Comparison of ENCODE assay signal across 2 cellular contexts in the genomic region with DNA sequence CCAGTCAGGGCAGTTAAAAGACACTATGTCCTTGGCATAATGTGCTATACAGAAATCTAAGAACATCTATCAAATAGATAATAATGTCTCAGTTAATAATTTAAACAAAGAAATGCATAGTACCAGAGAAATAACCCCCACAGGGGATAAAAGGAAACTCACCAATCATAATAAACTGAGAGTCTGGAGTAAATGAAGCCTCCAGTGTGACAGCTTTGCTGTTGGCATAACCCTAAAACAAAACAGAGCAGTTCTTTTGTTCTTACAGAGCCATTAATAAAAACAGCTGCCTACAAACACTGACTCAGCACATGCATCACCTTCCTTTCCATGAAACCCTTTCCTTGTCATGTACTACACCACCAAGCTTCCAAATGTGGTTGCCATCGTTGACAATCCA.
A peak's percentile ranks its signal among the peaks of the same experiment; 100 is the strongest.
TF ChIP-seq lines count a peak whose summit lies in the region.

No MANE protein-coding gene starts in this region.

TF ChIP-seq in K562, 482 proteins besides CTCF, POLR2A, EP300 and RAD21:
- TF ChIP-seq MAFK (IDR thresholded peaks at IDR 0.05; ENCODE audit: low read length): 0 out of 2 replicates have a peak, but pooled peaks have one; percentile 16
- TF ChIP-seq C11orf30 (IDR thresholded peaks at IDR 0.05; ENCODE audit: low read depth): peak; percentile 61; the same call in 1 of the 2 replicates
- TF ChIP-seq ZBED1 (IDR thresholded peaks at IDR 0.05): no peak
- no peak for TF ChIP-seq CBX8 (IDR thresholded peaks at IDR 0.05; ENCODE audit: borderline replicate concordance, extremely low read depth, low read depth, low read length, poor library complexity, severe bottlenecking)
- TF ChIP-seq MAFG (tag; conservative IDR thresholded peaks at IDR 0.05): peak; percentile 44; the same call in 1 of the 2 replicates
- TF ChIP-seq ZNF316 (IDR thresholded peaks at IDR 0.05): peak; percentile 52
- no peak for TF ChIP-seq ZNF212 (CRISPR knock-in tag; IDR thresholded peaks at IDR 0.05)
- TF ChIP-seq, protein P1, sequence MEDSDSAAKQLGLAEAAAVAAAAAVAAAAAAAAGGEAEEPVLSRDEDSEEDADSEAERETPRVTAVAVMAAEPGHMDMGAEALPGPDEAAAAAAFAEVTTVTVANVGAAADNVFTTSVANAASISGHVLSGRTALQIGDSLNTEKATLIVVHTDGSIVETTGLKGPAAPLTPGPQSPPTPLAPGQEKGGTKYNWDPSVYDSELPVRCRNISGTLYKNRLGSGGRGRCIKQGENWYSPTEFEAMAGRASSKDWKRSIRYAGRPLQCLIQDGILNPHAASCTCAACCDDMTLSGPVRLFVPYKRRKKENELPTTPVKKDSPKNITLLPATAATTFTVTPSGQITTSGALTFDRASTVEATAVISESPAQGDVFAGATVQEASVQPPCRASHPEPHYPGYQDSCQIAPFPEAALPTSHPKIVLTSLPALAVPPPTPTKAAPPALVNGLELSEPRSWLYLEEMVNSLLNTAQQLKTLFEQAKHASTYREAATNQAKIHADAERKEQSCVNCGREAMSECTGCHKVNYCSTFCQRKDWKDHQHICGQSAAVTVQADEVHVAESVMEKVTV (CRISPR knock-in tag; IDR thresholded peaks at IDR 0.05): no peak
- TF ChIP-seq SREBF2 (CRISPR knock-in tag; IDR thresholded peaks at IDR 0.05): no peak
- no peak for TF ChIP-seq MEF2A (IDR thresholded peaks at IDR 0.05; ENCODE audit: control insufficient read depth, low read depth, low read length)
- no peak for TF ChIP-seq MYBL2 (IDR thresholded peaks at IDR 0.05; ENCODE audit: low read depth)
- no peak for TF ChIP-seq MYBL2 (CRISPR knock-in tag; IDR thresholded peaks at IDR 0.05; ENCODE audit: borderline replicate concordance)
- TF ChIP-seq NFXL1 (CRISPR knock-in tag; IDR thresholded peaks at IDR 0.05): no peak
- TF ChIP-seq ZNF707 (CRISPR knock-in tag; conservative IDR thresholded peaks at IDR 0.05): no peak
- TF ChIP-seq HMG20A (CRISPR knock-in tag; conservative IDR thresholded peaks at IDR 0.05): no peak
- TF ChIP-seq MCM5 (IDR thresholded peaks at IDR 0.05; ENCODE audit: low read depth): no peak
- TF ChIP-seq, protein P2, sequence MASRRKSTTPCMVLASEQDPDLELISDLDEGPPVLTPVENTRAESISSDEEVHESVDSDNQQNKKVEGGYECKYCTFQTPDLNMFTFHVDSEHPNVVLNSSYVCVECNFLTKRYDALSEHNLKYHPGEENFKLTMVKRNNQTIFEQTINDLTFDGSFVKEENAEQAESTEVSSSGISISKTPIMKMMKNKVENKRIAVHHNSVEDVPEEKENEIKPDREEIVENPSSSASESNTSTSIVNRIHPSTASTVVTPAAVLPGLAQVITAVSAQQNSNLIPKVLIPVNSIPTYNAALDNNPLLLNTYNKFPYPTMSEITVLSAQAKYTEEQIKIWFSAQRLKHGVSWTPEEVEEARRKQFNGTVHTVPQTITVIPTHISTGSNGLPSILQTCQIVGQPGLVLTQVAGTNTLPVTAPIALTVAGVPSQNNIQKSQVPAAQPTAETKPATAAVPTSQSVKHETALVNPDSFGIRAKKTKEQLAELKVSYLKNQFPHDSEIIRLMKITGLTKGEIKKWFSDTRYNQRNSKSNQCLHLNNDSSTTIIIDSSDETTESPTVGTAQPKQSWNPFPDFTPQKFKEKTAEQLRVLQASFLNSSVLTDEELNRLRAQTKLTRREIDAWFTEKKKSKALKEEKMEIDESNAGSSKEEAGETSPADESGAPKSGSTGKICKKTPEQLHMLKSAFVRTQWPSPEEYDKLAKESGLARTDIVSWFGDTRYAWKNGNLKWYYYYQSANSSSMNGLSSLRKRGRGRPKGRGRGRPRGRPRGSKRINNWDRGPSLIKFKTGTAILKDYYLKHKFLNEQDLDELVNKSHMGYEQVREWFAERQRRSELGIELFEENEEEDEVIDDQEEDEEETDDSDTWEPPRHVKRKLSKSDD (conservative IDR thresholded peaks at IDR 0.05; ENCODE audit: low read length): no peak
- peak; percentile 22; the same call in 1 of the 2 replicates for TF ChIP-seq MAFF (IDR thresholded peaks at IDR 0.05; ENCODE audit: low read length)
- no peak for TF ChIP-seq RBM22 (IDR thresholded peaks at IDR 0.05; ENCODE audit: low read depth, low read length, poor library complexity, severe bottlenecking)
- TF ChIP-seq RFX5 (IDR thresholded peaks at IDR 0.05; ENCODE audit: low read depth, low read length): no peak
TF ChIP-seq in K562: peak in this region for 5.

TF ChIP-seq in WTC11, 78 proteins besides CTCF, POLR2A, EP300 and RAD21:
- no peak for TF ChIP-seq JAZF1 (CRISPR knock-in tag; IDR thresholded peaks at IDR 0.05)
- TF ChIP-seq ZNF121 (CRISPR knock-in tag; IDR thresholded peaks at IDR 0.05): no peak
- no peak for TF ChIP-seq ZNF396 (CRISPR knock-in tag; IDR thresholded peaks at IDR 0.05; ENCODE audit: borderline replicate concordance)
- TF ChIP-seq ZNF219 (CRISPR knock-in tag; IDR thresholded peaks at IDR 0.05; ENCODE audit: borderline replicate concordance): no peak
- no peak for TF ChIP-seq ZNF423 (CRISPR knock-in tag; IDR thresholded peaks at IDR 0.05)
- TF ChIP-seq FOXK1 (CRISPR knock-in tag; IDR thresholded peaks at IDR 0.05): no peak
- TF ChIP-seq NR3C1 (CRISPR knock-in tag; conservative IDR thresholded peaks at IDR 0.05; ENCODE audit: low read depth): no peak
- no peak for TF ChIP-seq GRHL2 (CRISPR knock-in tag; IDR thresholded peaks at IDR 0.05; ENCODE audit: insufficient replicate concordance, severe bottlenecking)
- no peak for TF ChIP-seq IRF2 (CRISPR knock-in tag; IDR thresholded peaks at IDR 0.05; ENCODE audit: borderline replicate concordance, low read depth)
- TF ChIP-seq, protein P3, sequence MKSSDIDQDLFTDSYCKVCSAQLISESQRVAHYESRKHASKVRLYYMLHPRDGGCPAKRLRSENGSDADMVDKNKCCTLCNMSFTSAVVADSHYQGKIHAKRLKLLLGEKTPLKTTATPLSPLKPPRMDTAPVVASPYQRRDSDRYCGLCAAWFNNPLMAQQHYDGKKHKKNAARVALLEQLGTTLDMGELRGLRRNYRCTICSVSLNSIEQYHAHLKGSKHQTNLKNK (CRISPR knock-in tag; IDR thresholded peaks at IDR 0.05): no peak
- no peak for TF ChIP-seq MYBL2 (CRISPR knock-in tag; IDR thresholded peaks at IDR 0.05)
